ENCODE assay signal across 22 cellular contexts in the genomic region with DNA sequence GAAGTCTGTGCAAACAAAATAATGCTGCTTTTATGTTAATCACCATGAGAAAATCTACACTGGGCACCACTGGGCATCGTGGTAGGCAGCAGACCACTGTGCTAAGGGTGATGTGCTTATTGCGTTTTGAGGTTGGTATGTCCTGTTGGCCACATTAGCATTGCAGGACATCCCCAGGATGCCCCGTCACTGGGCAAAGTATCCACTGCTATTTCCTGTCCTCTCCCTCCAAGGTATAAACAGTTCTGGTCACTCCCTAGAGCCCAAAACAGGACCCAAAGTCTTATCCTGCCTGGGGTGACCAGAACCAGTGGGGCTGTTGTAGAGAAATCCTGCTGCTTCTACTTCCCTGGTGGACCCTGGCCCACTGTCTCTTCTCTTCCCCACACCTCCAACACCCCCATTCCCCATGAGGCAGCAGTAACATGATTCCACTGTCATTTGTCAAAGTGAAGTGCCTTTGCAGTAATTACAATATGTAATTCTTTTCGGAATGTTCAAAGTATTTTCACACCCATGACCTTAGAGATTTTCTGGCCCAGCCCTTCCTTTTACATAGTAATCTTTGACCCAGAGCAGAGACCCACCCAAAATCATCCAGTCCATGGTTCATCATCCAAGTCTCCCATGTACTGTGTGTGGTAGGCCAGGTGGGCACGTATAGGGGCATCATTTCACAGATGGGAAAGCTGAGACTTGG.
DNase-seq lines count a peak whose midpoint lies in the region; ATAC-seq, FAIRE-seq and TF ChIP-seq lines count a peak whose summit lies in the region.
"Had no signal": no experiment of that assay in that cellular context is flagged by ENCODE, and none has a peak within 500 bp of the region (broad histone marks: within the 10 kb centered on the region; RNA-seq: fewer than 3 reads in every experiment).

No MANE protein-coding gene starts in this region.

- no peak for TF ChIP-seq POLR2A in breast epithelium (IDR thresholded peaks at IDR 0.05)

- WGBS in right cardiac atrium, result 75% methylated on average over 5 of the region's 5 CpGs

- POLR2A ChIA-PET in MCF 10A (lab: Yijun Ruan, JAX), result no interaction called here

- BruUV-seq in MCF 10A (replicated peaks; lab: Mats Ljungman, UMichigan), result no TSS peak

- no peak for DNase-seq in breast epithelium (ENCODE audit: low spot score in 2 of 2)
- no peak for DNase-seq in MCF 10A (ENCODE audit: unreplicated experiment)
- no peak for DNase-seq in right cardiac atrium
- no peak for DNase-seq in sciatic nerve (ENCODE audit: low spot score)
- no peak for DNase-seq in urothelium cell line (ENCODE audit: low spot score)
- no peak for DNase-seq in NCI-H526 treated with DMSO at 0.1 percent for 48 hours (lab: John Stamatoyannopoulos, UW)
- DNase-seq in Ammon's horn (ENCODE audit: low spot score), result no peak
- DNase-seq: activated CD4-positive, alpha-beta memory T cell treated with anti-CD3 and anti-CD28 coated beads, Interleukin-2, amount 10 ng/mL, durations not matched to agents 7 days and 5 days; activated naive CD8-positive, alpha-beta T cell treated with anti-CD3 and anti-CD28 coated beads, Interleukin-2, amount 10 ng/mL, durations not matched to agents 7 days and 5 days; activated T-cell treated with anti-CD3 and anti-CD28 coated beads, Interleukin-2, amount 50 U/mL, for 72 hours; C1 segment of cervical spinal cord; DMS153; immature natural killer cell; KG1; midbrain; NCI-H1092 treated with DMSO at 0.1 percent for 48 hours; stimulated activated naive CD4-positive, alpha-beta T cell treated with Interleukin-2 at 50 U/mL for 16 hours; SW 1271 had no signal

- peak overlapping the region; percentile 59 to 85 for H3K27ac ChIP-seq in breast epithelium
- H3K27ac ChIP-seq in right cardiac atrium (ENCODE audit: low read length), result peak overlapping the region; percentile 85
- H3K27ac ChIP-seq: 22Rv1 had no signal

- ATAC-seq in right cardiac atrium, result peak in 1 of 2 donors; percentile 20
- ATAC-seq in sciatic nerve, result peak; percentile 24
- no peak for ATAC-seq in HG02938 (IDR thresholded peaks at IDR 0.05; ENCODE audit: unreplicated experiment)
- ATAC-seq: activated T-cell treated with anti-CD3 and anti-CD28 coated beads, Interleukin-2, amount 50 U/mL, for 72 hours had no signal

- H3K9me3 Mint-ChIP-seq in MCF 10A (ENCODE audit: unreplicated experiment), result no peaks in the 10 kb centered on the region
- H3K9me3 Mint-ChIP-seq: activated CD4-positive, alpha-beta memory T cell treated with anti-CD3 and anti-CD28 coated beads, Interleukin-2, amount 10 ng/mL, durations not matched to agents 7 days and 5 days; activated naive CD8-positive, alpha-beta T cell treated with anti-CD3 and anti-CD28 coated beads, Interleukin-2, amount 10 ng/mL, durations not matched to agents 7 days and 5 days; activated T-cell treated with anti-CD3 and anti-CD28 coated beads, Interleukin-2, amount 50 U/mL, for 72 hours; immature natural killer cell had no signal

- H3K27me3 ChIP-seq in breast epithelium, result no peaks in the 10 kb centered on the region
- no peaks in the 10 kb centered on the region for H3K27me3 ChIP-seq in right cardiac atrium (ENCODE audit: control insufficient read depth, insufficient read depth)
- H3K27me3 ChIP-seq: ovary had no signal

- H3K27me3 Mint-ChIP-seq in MCF 10A (ENCODE audit: insufficient read depth, unreplicated experiment), result peaks cover 24% of the 10 kb centered on the region
- H3K27me3 Mint-ChIP-seq: activated CD4-positive, alpha-beta memory T cell treated with anti-CD3 and anti-CD28 coated beads, Interleukin-2, amount 10 ng/mL, durations not matched to agents 7 days and 5 days had no signal

- peaks cover 3 to 6% of the 10 kb centered on the region in 2 donors for H3K4me1 ChIP-seq in breast epithelium
- peaks cover 21% of the 10 kb centered on the region for H3K4me1 ChIP-seq in right cardiac atrium (ENCODE audit: control insufficient read depth, insufficient read depth, low read length)

- peaks cover 14% of the 10 kb centered on the region for H3K4me1 Mint-ChIP-seq in MCF 10A (ENCODE audit: insufficient read depth, unreplicated experiment)
- H3K4me1 Mint-ChIP-seq: activated CD4-positive, alpha-beta memory T cell treated with anti-CD3 and anti-CD28 coated beads, Interleukin-2, amount 10 ng/mL, durations not matched to agents 7 days and 5 days; activated naive CD8-positive, alpha-beta T cell treated with anti-CD3 and anti-CD28 coated beads, Interleukin-2, amount 10 ng/mL, durations not matched to agents 7 days and 5 days; immature natural killer cell had no signal

- no peak for TF ChIP-seq CTCF in breast epithelium (IDR thresholded peaks at IDR 0.05)
- no peak for TF ChIP-seq CTCF in MCF 10A (IDR thresholded peaks at IDR 0.05; ENCODE audit: unreplicated experiment)

- no peak overlapping the region for H3K4me3 Mint-ChIP-seq in MCF 10A (ENCODE audit: unreplicated experiment)
- H3K4me3 Mint-ChIP-seq: activated CD4-positive, alpha-beta memory T cell treated with anti-CD3 and anti-CD28 coated beads, Interleukin-2, amount 10 ng/mL, durations not matched to agents 7 days and 5 days; activated naive CD8-positive, alpha-beta T cell treated with anti-CD3 and anti-CD28 coated beads, Interleukin-2, amount 10 ng/mL, durations not matched to agents 7 days and 5 days; activated T-cell treated with anti-CD3 and anti-CD28 coated beads, Interleukin-2, amount 50 U/mL, for 72 hours; immature natural killer cell had no signal

- peak; percentile 56 for FAIRE-seq in urothelium cell line (lab: Jason Lieb, UNC)
- FAIRE-seq: H54 had no signal

- H3K36me3 ChIP-seq in breast epithelium, result no peaks in the 10 kb centered on the region
- H3K36me3 ChIP-seq: ovary had no signal

- H3K36me3 Mint-ChIP-seq in MCF 10A (ENCODE audit: insufficient read depth, unreplicated experiment), result no peaks in the 10 kb centered on the region
- H3K36me3 Mint-ChIP-seq: activated naive CD8-positive, alpha-beta T cell treated with anti-CD3 and anti-CD28 coated beads, Interleukin-2, amount 10 ng/mL, durations not matched to agents 7 days and 5 days; immature natural killer cell had no signal

- CTCF ChIA-PET in MCF 10A (lab: Yijun Ruan, JAX), result no interaction called here

- H3K4me3 ChIP-seq in breast epithelium (no peak overlapping the region), right cardiac atrium (ENCODE audit: low read length) (no peak overlapping the region)
- H3K4me3 ChIP-seq: ovary had no signal

- intact Hi-C loops in breast epithelium (cut with DNase I; ENCODE audit: low total_unique reads), result no loop called here
- intact Hi-C loops in MCF 10A (cut with micrococcal nuclease), result no loop called here
- intact Hi-C loops in right cardiac atrium (cut with DNase I), result loop anchor here in 1 of 4 donors (10.0 kb wide), 1 partner anchor 252 kb away; no protein-coding TSS in a partner anchor
- intact Hi-C loops in sciatic nerve (cut with DNase I), result loop anchor here (10.0 kb wide), 1 partner anchor 192 kb away; no protein-coding TSS in a partner anchor

- no peaks in the 10 kb centered on the region for H3K9me3 ChIP-seq in breast epithelium
- no peaks in the 10 kb centered on the region for H3K9me3 ChIP-seq in right cardiac atrium (ENCODE audit: control insufficient read depth, low read length)
- H3K9me3 ChIP-seq: ovary had no signal

- H3K27ac Mint-ChIP-seq in MCF 10A (ENCODE audit: low read depth, unreplicated experiment), result no peak overlapping the region
- H3K27ac Mint-ChIP-seq: activated CD4-positive, alpha-beta memory T cell treated with anti-CD3 and anti-CD28 coated beads, Interleukin-2, amount 10 ng/mL, durations not matched to agents 7 days and 5 days; activated naive CD8-positive, alpha-beta T cell treated with anti-CD3 and anti-CD28 coated beads, Interleukin-2, amount 10 ng/mL, durations not matched to agents 7 days and 5 days; activated T-cell treated with anti-CD3 and anti-CD28 coated beads, Interleukin-2, amount 50 U/mL, for 72 hours had no signal
